In genomic region chr5:50922134-50922941, GRCh38 we compare ENCODE assay signal across 8 cellular contexts.
DNase-seq lines count a peak whose midpoint lies in the region; ATAC-seq and TF ChIP-seq lines count a peak whose summit lies in the region.
"Not testable (repeated sequence)": the region's sequence is repeated elsewhere in the genome, so short reads cannot be mapped to it uniquely, and the experiment has no call there.

No MANE protein-coding gene starts in this region.

- in situ Hi-C loops in GM13977 (cut with MboI; ENCODE audit: low pct_unique_long_range_greater_than_20kb, low sequenced_read_pairs, unreplicated experiment); gastrocnemius medialis (cut with MboI; ENCODE audit: low sequenced_read_pairs in 4 of 4): not testable (repeated sequence)

- H3K4me1 ChIP-seq in MM.1S (ENCODE audit: low read length); gastrocnemius medialis: not testable (repeated sequence)

- peak; percentile 20 for TF ChIP-seq CTCF in AG09309 (IDR thresholded peaks at IDR 0.05; ENCODE audit: control insufficient read depth, insufficient read depth, low read depth, low read length, missing control alignments)
- TF ChIP-seq CTCF in GM13977 (IDR thresholded peaks at IDR 0.05; ENCODE audit: extremely low read depth, insufficient read depth, missing control alignments), result peak; percentile 71
- 0 out of 2 replicates have a peak, but pooled peaks have one; percentile 14 for TF ChIP-seq CTCF in MM.1S (IDR thresholded peaks at IDR 0.05; ENCODE audit: low read length)
- TF ChIP-seq CTCF in gastrocnemius medialis (IDR thresholded peaks at IDR 0.05 in 4 of 5, conservative IDR thresholded peaks at IDR 0.05 in 1 of 5), result peak in 4 of 5 experiments; percentile 20 to 50 (median 34)

- intact Hi-C loops in gastrocnemius medialis (cut with DNase I; ENCODE audit: low total_unique reads), result not testable (repeated sequence)

- H3K9me3 Mint-ChIP-seq in activated CD4-positive, alpha-beta T cell treated with anti-CD3 and anti-CD28 coated beads, Interleukin-2, amount 10 ng/mL, durations not matched to agents 7 days and 5 days; effector memory CD8-positive, alpha-beta T cell: not testable (repeated sequence)

- H3K9me2 ChIP-seq in MM.1S (replicated peaks; ENCODE audit: insufficient read depth, low read length), result not testable (repeated sequence)

- H3K9me3 ChIP-seq in MM.1S (replicated peaks; ENCODE audit: insufficient read depth, low read length); gastrocnemius medialis: not testable (repeated sequence)

- not testable (repeated sequence) for H2AFZ ChIP-seq in MM.1S (ENCODE audit: low read length)

- H3K4me3 Mint-ChIP-seq in activated CD4-positive, alpha-beta T cell treated with anti-CD3 and anti-CD28 coated beads, Interleukin-2, amount 10 ng/mL, durations not matched to agents 7 days and 5 days; effector memory CD8-positive, alpha-beta T cell: not testable (repeated sequence)

- H3K36me3 Mint-ChIP-seq in activated CD4-positive, alpha-beta T cell treated with anti-CD3 and anti-CD28 coated beads, Interleukin-2, amount 10 ng/mL, durations not matched to agents 7 days and 5 days (ENCODE audit: low read depth); effector memory CD8-positive, alpha-beta T cell (ENCODE audit: insufficient read depth): not testable (repeated sequence)

- H3F3A ChIP-seq in MM.1S (ENCODE audit: insufficient read depth, low read length), result not testable (repeated sequence)

- H3K9ac ChIP-seq in MM.1S (ENCODE audit: low read length), result not testable (repeated sequence)

- H3K27ac ChIP-seq in MM.1S (ENCODE audit: low read length), result not testable (repeated sequence)
- H3K27ac ChIP-seq in gastrocnemius medialis, result peak overlapping the region in 2 of 4 donors; percentile 37 to 43

- H3K27ac Mint-ChIP-seq in activated CD4-positive, alpha-beta T cell treated with anti-CD3 and anti-CD28 coated beads, Interleukin-2, amount 10 ng/mL, durations not matched to agents 7 days and 5 days; effector memory CD8-positive, alpha-beta T cell: not testable (repeated sequence)

- not testable (repeated sequence) for H3K36me3 ChIP-seq in MM.1S (replicated peaks; ENCODE audit: insufficient read depth, low read length); gastrocnemius medialis

- POLR2A ChIA-PET in activated CD4-positive, alpha-beta T cell treated with anti-CD3 and anti-CD28 coated beads, Interleukin-2, amount 10 ng/mL, durations not matched to agents 7 days and 5 days (lab: Charles Lee), result not testable (repeated sequence)

- not testable (repeated sequence) for DNase-seq in AG09309 (ENCODE audit: low read depth); MM.1S; gastrocnemius medialis
- DNase-seq in GM13977 (ENCODE audit: low spot score), result peak; percentile 39
- DNase-seq in activated CD4-positive, alpha-beta T cell treated with anti-CD3 and anti-CD28 coated beads, Interleukin-2, amount 10 ng/mL, durations not matched to agents 7 days and 5 days, result peak; percentile 7
- peak in 1 of 3 experiments; percentile 1 for DNase-seq in effector memory CD8-positive, alpha-beta T cell
- peak; percentile 74 for DNase-seq in islet precursor cell

- not testable (repeated sequence) for H3K4me1 Mint-ChIP-seq in activated CD4-positive, alpha-beta T cell treated with anti-CD3 and anti-CD28 coated beads, Interleukin-2, amount 10 ng/mL, durations not matched to agents 7 days and 5 days; effector memory CD8-positive, alpha-beta T cell (ENCODE audit: low read depth in 2 of 2)

- H3K79me2 ChIP-seq in MM.1S (ENCODE audit: low read length), result not testable (repeated sequence)

- H3K27me3 Mint-ChIP-seq in activated CD4-positive, alpha-beta T cell treated with anti-CD3 and anti-CD28 coated beads, Interleukin-2, amount 10 ng/mL, durations not matched to agents 7 days and 5 days, result peaks cover 10% of the 10 kb centered on the region
- H3K27me3 Mint-ChIP-seq in effector memory CD8-positive, alpha-beta T cell, result peaks cover 19 to 22% of the 10 kb centered on the region in 2 donors

- not testable (repeated sequence) for TF ChIP-seq POLR2A in gastrocnemius medialis (IDR thresholded peaks at IDR 0.05)

- not testable (repeated sequence) for H3K27me3 ChIP-seq in MM.1S (replicated peaks; ENCODE audit: insufficient read depth, low read length); gastrocnemius medialis

- H3K4me3 ChIP-seq in AG09309 (ENCODE audit: control insufficient read depth, low read depth, low read length); MM.1S (ENCODE audit: low read length): not testable (repeated sequence)
- H3K4me3 ChIP-seq in gastrocnemius medialis, result peak overlapping the region in 1 of 4 donors; percentile 14

- ATAC-seq in HG02623 (IDR thresholded peaks at IDR 0.05; ENCODE audit: unreplicated experiment), result peak; percentile 72
- ATAC-seq in effector memory CD8-positive, alpha-beta T cell (replicated peaks), result peak; percentile 60
- not testable (repeated sequence) for ATAC-seq in gastrocnemius medialis

- CTCF ChIA-PET in activated CD4-positive, alpha-beta T cell treated with anti-CD3 and anti-CD28 coated beads, Interleukin-2, amount 10 ng/mL, durations not matched to agents 7 days and 5 days (lab: Charles Lee), result not testable (repeated sequence)

- not testable (repeated sequence) for H3K4me2 ChIP-seq in MM.1S (ENCODE audit: low read depth, low read length)

- H4K20me1 ChIP-seq in MM.1S (ENCODE audit: insufficient read depth, low read length), result not testable (repeated sequence)

Comparison
In these comparisons a context has a peak if more than half of its experiments do, and no peak if none do; other contexts are left out.
1. CTCF ChIP-seq: peak in every context shown above with its lines; median percentile 71 in GM13977; 34 in gastrocnemius medialis; 20 in AG09309; 14 in MM.1S.